In genomic region chr17:44216674-44217073, GRCh38 we compare ENCODE assay signal across 1 cellular context.
TF ChIP-seq lines count a peak whose summit lies in the region.

No MANE protein-coding gene starts in this region.

TF ChIP-seq in SK-N-SH, 30 proteins besides CTCF, POLR2A, EP300 and RAD21 (continued from another document):
- TF ChIP-seq REST (IDR thresholded peaks at IDR 0.05; ENCODE audit: low read depth, low read length) = no peak
- no peak for TF ChIP-seq FOXJ3 (CRISPR knock-in tag; IDR thresholded peaks at IDR 0.05)
